ENCODE assay signal across 6 cellular contexts in genomic region chr6:31794294-31794865, GRCh38. TPM values are rescaled to one million over a fixed set of nuclear protein-coding genes. Genes with fewer than 3 reads are reported as not detected.
A peak's percentile ranks its signal among the peaks of the same experiment; 100 is the strongest.
DNase-seq lines count a peak whose midpoint lies in the region; ATAC-seq lines count a peak whose summit lies in the region.

No MANE protein-coding gene starts in this region.

- peak overlapping the region; percentile 96 for H3K27ac ChIP-seq in angular gyrus (ENCODE audit: low read depth, low read length)
- H3K27ac ChIP-seq in muscle layer of colon (ENCODE audit: low read depth, low read length): peak overlapping the region; percentile 95

- no peak for DNase-seq in activated CD4-positive, alpha-beta T cell treated with anti-CD3 and anti-CD28 coated beads for 36 hours
- no peak for DNase-seq in activated CD4-positive, alpha-beta T cell treated with anti-CD3 and anti-CD28 coated beads, Interleukin-2, amount 50 U/mL, for 4 hours

- H3K4me1 ChIP-seq in muscle layer of colon (ENCODE audit: insufficient read depth, low read length): peaks cover 11% of the 10 kb centered on the region

- H3K27me3 ChIP-seq in muscle layer of colon (ENCODE audit: control insufficient read depth in 1 of 2, insufficient read depth in 2 of 2, low read length in 2 of 2): no peaks in the 10 kb centered on the region

- H3K9me3 ChIP-seq in muscle layer of colon (ENCODE audit: low read length): no peaks in the 10 kb centered on the region

- no peaks in the 10 kb centered on the region for H3K27me3 Mint-ChIP-seq in activated CD4-positive, alpha-beta T cell treated with anti-CD3 and anti-CD28 coated beads for 36 hours

- H3K4me3 Mint-ChIP-seq in activated CD4-positive, alpha-beta T cell treated with anti-CD3 and anti-CD28 coated beads for 36 hours: peak overlapping the region; percentile 95

- H3K27ac Mint-ChIP-seq in activated CD4-positive, alpha-beta T cell treated with anti-CD3 and anti-CD28 coated beads for 36 hours: peak overlapping the region; percentile 83

- H3K36me3 Mint-ChIP-seq in activated CD4-positive, alpha-beta T cell treated with anti-CD3 and anti-CD28 coated beads for 36 hours (ENCODE audit: low read depth): peaks cover 44% of the 10 kb centered on the region

- H3K9me3 Mint-ChIP-seq in activated CD4-positive, alpha-beta T cell treated with anti-CD3 and anti-CD28 coated beads for 36 hours (ENCODE audit: low read depth): no peaks in the 10 kb centered on the region

- H3K4me1 Mint-ChIP-seq in activated CD4-positive, alpha-beta T cell treated with anti-CD3 and anti-CD28 coated beads for 36 hours: peaks cover 49% of the 10 kb centered on the region

- intact Hi-C loops in activated CD4-positive, alpha-beta T cell treated with anti-CD3 and anti-CD28 coated beads for 36 hours (cut with DNase I, micrococcal nuclease): loop anchor here in 1 of 2 experiments (2.0 kb wide), 1 partner anchor 56 kb away; no protein-coding TSS in a partner anchor

- POLR2A ChIA-PET in activated CD4-positive, alpha-beta T cell treated with anti-CD3 and anti-CD28 coated beads for 36 hours (lab: Charles Lee): interaction anchor here (0.5 to 0.7 kb wide), 2 partner anchors 13 to 124 kb away, joined by 3 to 7 read pairs; partner anchors contain the start of genes LSM2 and LY6G5B

- CTCF ChIA-PET in activated CD4-positive, alpha-beta T cell treated with anti-CD3 and anti-CD28 coated beads for 36 hours (lab: Charles Lee): interaction anchor here (1.3 to 1.8 kb wide), 4 partner anchors 20 to 56 kb away, joined by 5 to 8 read pairs (median 6); no protein-coding TSS in a partner anchor

- peak overlapping the region; percentile 93 to 99 for H3K4me3 ChIP-seq in muscle layer of colon (ENCODE audit: low read depth in 1 of 2, low read length in 2 of 2)

- ATAC-seq in activated CD4-positive, alpha-beta T cell treated with anti-CD3 and anti-CD28 coated beads for 36 hours: no peak
- no peak for ATAC-seq in HG03457 (IDR thresholded peaks at IDR 0.05; ENCODE audit: unreplicated experiment)
- ATAC-seq in HG02885 (IDR thresholded peaks at IDR 0.05; ENCODE audit: poor library complexity, unreplicated experiment): no peak

- peak overlapping the region; percentile 94 for H3K9ac ChIP-seq in muscle layer of colon (ENCODE audit: low read length)

- peaks cover 8% of the 10 kb centered on the region for H3K36me3 ChIP-seq in muscle layer of colon (ENCODE audit: insufficient read depth, low read length)

RNA-seq across cellular contexts. Expression of gene VARS1, which starts 1.2 kb away (rescaled TPM):
- total RNA-seq in activated CD4-positive, alpha-beta T cell treated with anti-CD3 and anti-CD28 coated beads for 36 hours: 100 to 1,000 TPM; 147 to 169 TPM

RNA-seq across cellular contexts. Expression of gene LSM2, which starts 12.4 kb away (rescaled TPM):
- 100 to 1,000 TPM; 112 to 124 TPM for total RNA-seq in activated CD4-positive, alpha-beta T cell treated with anti-CD3 and anti-CD28 coated beads for 36 hours

RNA-seq across cellular contexts. Expression of gene VWA7, which starts 17.3 kb away (rescaled TPM):
- total RNA-seq in activated CD4-positive, alpha-beta T cell treated with anti-CD3 and anti-CD28 coated beads for 36 hours: 1 to 10 TPM; 1.4 to 1.5 TPM

RNA-seq across cellular contexts. Expression of gene HSPA1L, which starts 20.7 kb away (rescaled TPM):
- total RNA-seq in activated CD4-positive, alpha-beta T cell treated with anti-CD3 and anti-CD28 coated beads for 36 hours: 1 to 10 TPM; 1.9 to 2.2 TPM

RNA-seq across cellular contexts. Expression of gene HSPA1A, which starts 21.0 kb away (rescaled TPM):
- 10 to 100 TPM; 56.1 to 64.7 TPM for total RNA-seq in activated CD4-positive, alpha-beta T cell treated with anti-CD3 and anti-CD28 coated beads for 36 hours
